8 cellular contexts compared by ENCODE assay signal in genomic region chr14:52552063-52552988, GRCh38. TPM values are rescaled to one million over a fixed set of nuclear protein-coding genes. Genes with fewer than 3 reads are reported as not detected.
DNase-seq lines count a peak whose midpoint lies in the region; ATAC-seq and TF ChIP-seq lines count a peak whose summit lies in the region.

Gene GPR137C, plus strand, starts transcription at chr14:52552836. Its CDS starts 312 bp downstream, at chr14:52553148.
Gene TXNDC16, minus strand, starts transcription at chr14:52552505. Its CDS starts 8,948 bp downstream, at chr14:52543557.

- H3K27ac ChIP-seq in left lung = peak within 1 kb of the TSS; percentile 87

- H3K27me3 ChIP-seq in left lung = no peaks in the 10 kb centered on the region

- H3K4me1 ChIP-seq in left lung = peaks cover 0 to 29% of the 10 kb centered on the region in 2 donors

- ATAC-seq in GM19397 (IDR thresholded peaks at IDR 0.05; ENCODE audit: unreplicated experiment) = peak; percentile 88
- ATAC-seq in HG03565 (IDR thresholded peaks at IDR 0.05; ENCODE audit: unreplicated experiment) = peak; percentile 94
- ATAC-seq in left lung = peak; percentile 97

- intact Hi-C loops in left lung (cut with DNase I) = no loop called here

- H3K9me3 ChIP-seq in left lung = no peaks in the 10 kb centered on the region

- no peaks in the 10 kb centered on the region for H3K36me3 ChIP-seq in left lung

- peak within 1 kb of the TSS; percentile 79 to 96 for H3K4me3 ChIP-seq in left lung

- DNase-seq in CD1c-positive myeloid dendritic cell (ENCODE audit: extremely low spot score) (peak; percentile 100), NCI-H748 treated with DMSO at 0.1 percent for 48 hours (lab: John Stamatoyannopoulos, UW) (peak; percentile 99), dermis blood vessel endothelial cell (peak; percentile 100), left lung (peak; percentile 97 to 100)
- peak; percentile 99 to 100 for DNase-seq in activated CD4-positive, alpha-beta T cell treated with anti-CD3 and anti-CD28 coated beads, Interleukin-2, amount 50 U/mL, for 4 hours
- DNase-seq in stimulated activated CD4-positive, alpha-beta T cell treated with anti-CD3 and anti-CD28 coated beads, Interleukin-2, amount 100 ng/mL, for 4 hours (ENCODE audit: low read depth) = peak; percentile 100

- peak in 1 of 2 donors; percentile 11 for TF ChIP-seq CTCF in left lung (IDR thresholded peaks at IDR 0.05)

RNA-seq across cellular contexts. Expression of gene GPR137C, which starts in this region (rescaled TPM):
- total RNA-seq in dermis blood vessel endothelial cell (1.4 and 2.2 TPM in 2 replicates), left lung (1 to 10 TPM; 1.8 to 2.0 TPM)

RNA-seq across cellular contexts. Expression of gene TXNDC16, which starts in this region (rescaled TPM):
- total RNA-seq in dermis blood vessel endothelial cell = 3.4 and 4.7 TPM in 2 replicates
- 1 to 10 TPM; 6.2 TPM for total RNA-seq in left lung

Comparison
In these comparisons a context has a peak if more than half of its experiments do, and no peak if none do; other contexts are left out.
1. Peak in every context shown above with its lines: DNase-seq, ATAC-seq, H3K4me3 ChIP-seq and H3K27ac ChIP-seq.